8 cellular contexts compared by ENCODE assay signal in genomic region chr11:3920148-3920852, GRCh38.
A peak's percentile ranks its signal among the peaks of the same experiment; 100 is the strongest.
DNase-seq lines count a peak whose midpoint lies in the region; ATAC-seq and TF ChIP-seq lines count a peak whose summit lies in the region.

No MANE protein-coding gene starts in this region.

- no peak overlapping the region for H3K27ac ChIP-seq in CD8-positive, alpha-beta T cell (ENCODE audit: low read depth, low read length)

- POLR2A ChIA-PET in CD8-positive, alpha-beta T cell (lab: Charles Lee), result no interaction called here
- POLR2A ChIA-PET in T-cell (lab: Charles Lee), result no interaction called here

- H3K4me1 Mint-ChIP-seq in CD8-positive, alpha-beta T cell (ENCODE audit: low read depth), result peaks cover 64% of the 10 kb centered on the region
- H3K4me1 Mint-ChIP-seq in T-cell, result peaks cover 49 to 68% (median 63%) of the 10 kb centered on the region in 3 donors

- H3K27me3 ChIP-seq in CD8-positive, alpha-beta T cell (ENCODE audit: insufficient read depth, low read length), result no peaks in the 10 kb centered on the region

- no peaks in the 10 kb centered on the region for H3K27me3 Mint-ChIP-seq in CD8-positive, alpha-beta T cell (ENCODE audit: low read depth)
- no peaks in the 10 kb centered on the region for H3K27me3 Mint-ChIP-seq in T-cell

- H3K36me3 ChIP-seq in CD8-positive, alpha-beta T cell (ENCODE audit: insufficient read depth, low read length), result no peaks in the 10 kb centered on the region

- TF ChIP-seq CTCF in CD8-positive, alpha-beta T cell (IDR thresholded peaks at IDR 0.05), result no peak

- CTCF ChIA-PET in CD8-positive, alpha-beta T cell (lab: Charles Lee), result interaction anchor here (1.4 kb wide), 1 partner anchor 7 kb away, joined by 3 read pairs; no protein-coding TSS in a partner anchor
- CTCF ChIA-PET in T-cell (lab: Charles Lee), result no interaction called here

- DNase-seq in CD8-positive, alpha-beta T cell, result peak; percentile 4 to 79 (median 69)
- DNase-seq in T-cell (peak in 31 of 34 experiments; percentile 20 to 74 (median 47)), amniotic epithelial cell (ENCODE audit: low read depth) (peak; percentile 65), renal cortical epithelial cell (ENCODE audit: low read depth) (peak; percentile 49), globus pallidus (ENCODE audit: low spot score) (no peak), NCI-H187 (lab: John Stamatoyannopoulos, UW) (no peak), HT-29 (ENCODE audit: low spot score) (no peak)

- intact Hi-C loops in CD8-positive, alpha-beta T cell (cut with DNase I, micrococcal nuclease), result loop anchor here in 1 of 2 experiments (1.0 kb wide), 1 partner anchor 27 kb away; no protein-coding TSS in a partner anchor

- ATAC-seq in CD8-positive, alpha-beta T cell, result peak; percentile 85
- ATAC-seq in HG02870 (IDR thresholded peaks at IDR 0.05; ENCODE audit: unreplicated experiment) (peak; percentile 63), T-cell (replicated peaks in 1 of 4) (peak; percentile 74 to 94 (median 88))

- H3K4me3 Mint-ChIP-seq in CD8-positive, alpha-beta T cell, result peak overlapping the region; percentile 27
- H3K4me3 Mint-ChIP-seq in T-cell, result peak overlapping the region in 2 of 3 donors; percentile 32 to 42

- no peaks in the 10 kb centered on the region for H3K9me3 Mint-ChIP-seq in CD8-positive, alpha-beta T cell
- no peaks in the 10 kb centered on the region for H3K9me3 Mint-ChIP-seq in T-cell

- no peaks in the 10 kb centered on the region for H3K9me3 ChIP-seq in CD8-positive, alpha-beta T cell (ENCODE audit: low read length)

- H3K27ac Mint-ChIP-seq in CD8-positive, alpha-beta T cell, result peak overlapping the region; percentile 34
- H3K27ac Mint-ChIP-seq in T-cell, result peak overlapping the region; percentile 39 to 82

- H3K36me3 Mint-ChIP-seq in CD8-positive, alpha-beta T cell, result peaks cover 6% of the 10 kb centered on the region
- H3K36me3 Mint-ChIP-seq in T-cell, result no peaks in the 10 kb centered on the region

- H3K4me1 ChIP-seq in CD8-positive, alpha-beta T cell (ENCODE audit: insufficient read depth, low read length), result peaks cover 49% of the 10 kb centered on the region

- no peak overlapping the region for H3K4me3 ChIP-seq in CD8-positive, alpha-beta T cell (ENCODE audit: low read depth, low read length)

Comparison
In these comparisons a context has a peak if more than half of its experiments do, and no peak if none do; other contexts are left out.
1. DNase-seq: peak in CD8-positive, alpha-beta T cell (7 of 7), T-cell (31 of 34), amniotic epithelial cell (single experiment) and renal cortical epithelial cell (single experiment); none in globus pallidus (single experiment), NCI-H187 (0 of 2) and HT-29 (single experiment).
2. Peak in every context shown above with its lines, with median percentiles within 50 percentile points of each other: ATAC-seq.